13 cellular contexts compared by ENCODE assay signal in genomic region chr5:174151579-174152181, GRCh38.
DNase-seq lines count a peak whose midpoint lies in the region; ATAC-seq and TF ChIP-seq lines count a peak whose summit lies in the region.
"Had no signal": no experiment of that assay in that cellular context is flagged by ENCODE, and none has a peak within 500 bp of the region (broad histone marks: within the 10 kb centered on the region; RNA-seq: fewer than 3 reads in every experiment).

No MANE protein-coding gene starts in this region.

- H3K4me1 ChIP-seq in MM.1S (ENCODE audit: low read length) (peaks cover 32% of the 10 kb centered on the region), stomach (no peaks in the 10 kb centered on the region)
- H3K4me1 ChIP-seq: A549, HAP-1 had no signal

- H3K4me1 Mint-ChIP-seq in T-helper 17 cell = no peaks in the 10 kb centered on the region
- H3K4me1 Mint-ChIP-seq: CD4-positive, alpha-beta memory T cell had no signal

- 58 to 75% (median 65%) methylated on average over 4 of the region's 4 CpGs for whole genome bisulfite sequencing in stomach, 5 donors

- H3K27ac ChIP-seq in MM.1S (ENCODE audit: low read length) (peak overlapping the region; percentile 74), stomach (no peak overlapping the region)
- H3K27ac ChIP-seq: A549, C4-2B had no signal

- H3K36me3 ChIP-seq in MM.1S (replicated peaks; ENCODE audit: insufficient read depth, low read length) (no peaks in the 10 kb centered on the region), stomach (no peaks in the 10 kb centered on the region)
- H3K36me3 ChIP-seq: BE2C, HAP-1 had no signal

- TF ChIP-seq CTCF in MM.1S (IDR thresholded peaks at IDR 0.05; ENCODE audit: low read length) = no peak
- TF ChIP-seq CTCF in stomach (IDR thresholded peaks at IDR 0.05) = no peak

- peak overlapping the region; percentile 35; the same call in 1 of the 2 replicates for H2AFZ ChIP-seq in MM.1S (ENCODE audit: low read length)

- H3K4me2 ChIP-seq in MM.1S (ENCODE audit: low read depth, low read length) = peak overlapping the region; percentile 71
- H3K4me2 ChIP-seq: A549 had no signal

- DNase-seq in DMS53 treated with DMSO at 0.1 percent for 48 hours (lab: John Stamatoyannopoulos, UW; ENCODE audit: unreplicated experiment) (peak; percentile 44), MM.1S (peak; percentile 64), islet precursor cell (peak; percentile 33), stomach (peak; percentile 19), HPDE6-E6E7 (ENCODE audit: extremely low spot score) (no peak), T-helper 17 cell (no peak)
- DNase-seq: BE2C; CD4-positive, alpha-beta memory T cell; DND-41; GDM1 had no signal

- no peaks in the 10 kb centered on the region for H3K27me3 ChIP-seq in MM.1S (replicated peaks; ENCODE audit: insufficient read depth, low read length)
- peaks cover 0 to 18% (median 0%) of the 10 kb centered on the region in 3 donors for H3K27me3 ChIP-seq in stomach
- H3K27me3 ChIP-seq: BE2C had no signal

- ATAC-seq in T-helper 17 cell = no peak
- ATAC-seq: A549 had no signal

- no peak for TF ChIP-seq EP300 in stomach (IDR thresholded peaks at IDR 0.05)

- H3K79me2 ChIP-seq in MM.1S (ENCODE audit: low read length) = no peaks in the 10 kb centered on the region

- no peak overlapping the region for H3K4me3 Mint-ChIP-seq in T-helper 17 cell

- no peaks in the 10 kb centered on the region for H4K20me1 ChIP-seq in MM.1S (ENCODE audit: insufficient read depth, low read length)

- H3K27me3 Mint-ChIP-seq in T-helper 17 cell = peaks cover 21% of the 10 kb centered on the region

- intact Hi-C loops in stomach (cut with DNase I; ENCODE audit: low total_unique reads) = no loop called here

- peaks cover 6% of the 10 kb centered on the region; the same call in 1 of the 2 replicates for H3F3A ChIP-seq in MM.1S (ENCODE audit: insufficient read depth, low read length)

- peak overlapping the region; percentile 7; the same call in 1 of the 2 replicates for H3K9ac ChIP-seq in MM.1S (ENCODE audit: low read length)

- H3K27ac Mint-ChIP-seq in T-helper 17 cell = no peak overlapping the region
- H3K27ac Mint-ChIP-seq: CD4-positive, alpha-beta memory T cell had no signal

- peaks cover 2% of the 10 kb centered on the region for H3K36me3 Mint-ChIP-seq in T-helper 17 cell (ENCODE audit: low read depth)
- H3K36me3 Mint-ChIP-seq: CD4-positive, alpha-beta memory T cell had no signal

- no peaks in the 10 kb centered on the region for H3K9me3 ChIP-seq in MM.1S (replicated peaks; ENCODE audit: insufficient read depth, low read length)
- peaks cover 0 to 14% (median 12%) of the 10 kb centered on the region in 4 donors for H3K9me3 ChIP-seq in stomach
- H3K9me3 ChIP-seq in T-helper 17 cell (ENCODE audit: control insufficient read depth, low read length, poor library complexity, severe bottlenecking) = no peaks in the 10 kb centered on the region
- H3K9me3 ChIP-seq: BE2C had no signal

- TF ChIP-seq POLR2A in stomach (IDR thresholded peaks at IDR 0.05) = no peak

- no peaks in the 10 kb centered on the region for H3K9me2 ChIP-seq in MM.1S (replicated peaks; ENCODE audit: insufficient read depth, low read length)

- H3K4me3 ChIP-seq in MM.1S (ENCODE audit: low read length) (peak overlapping the region; percentile 22; the same call in 1 of the 2 replicates), stomach (no peak overlapping the region)
- H3K4me3 ChIP-seq: A549, HAP-1 had no signal

Comparison
In these comparisons a context has a peak if more than half of its experiments do, and no peak if none do; other contexts are left out.
1. DNase-seq: peak in DMS53 treated with DMSO at 0.1 percent for 48 hours (single experiment), MM.1S (single experiment), islet precursor cell (single experiment) and stomach (single experiment); none in HPDE6-E6E7 (single experiment) and T-helper 17 cell (0 of 3).